In the genomic region with DNA sequence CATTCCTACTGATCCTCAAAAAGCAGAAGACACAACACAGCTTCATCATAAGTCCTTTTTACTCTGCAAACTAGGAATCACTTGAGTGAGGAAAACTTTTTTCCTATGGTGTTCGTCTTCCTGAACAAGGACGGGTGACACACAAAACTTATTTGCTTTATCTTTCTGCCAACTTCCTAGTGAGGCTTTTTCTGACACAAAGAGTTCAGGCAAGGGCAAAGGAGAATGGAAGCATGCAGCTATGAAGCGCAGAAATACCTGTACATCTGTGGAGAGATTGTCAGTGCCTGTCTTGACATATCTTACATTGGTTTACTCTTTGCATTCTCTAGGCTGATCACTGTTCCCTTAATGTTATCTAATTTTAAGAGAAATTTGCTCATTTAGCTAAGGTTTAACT, we compare ENCODE assay signal across 34 cellular contexts.
"Had no signal": no experiment of that assay in that cellular context is flagged by ENCODE, and none has a peak within 500 bp of the region (broad histone marks: within the 10 kb centered on the region; RNA-seq: fewer than 3 reads in every experiment).

No MANE protein-coding gene starts in this region.

- H3K4me3 ChIP-seq: MG63 had no signal

- H3K36me3 ChIP-seq: MG63 had no signal

- H3K27ac ChIP-seq: KMS-11 had no signal

- H3K9ac ChIP-seq: KMS-11 had no signal

- H3K4me2 ChIP-seq: KMS-11 had no signal

- DNase-seq: Karpas-422, Kasumi-1, MG63, MM.1S, MV-4-11, NCI-H1048, NCI-H1092, NCI-H1092 treated with DMSO at 0.1 percent for 48 hours, NCI-H1105, NCI-H1105 treated with DMSO at 0.1 percent for 48 hours, NCI-H1417 treated with DMSO at 0.1 percent for 48 hours, NCI-H1436, NCI-H1436 treated with DMSO at 0.1 percent for 48 hours, NCI-H146, NCI-H1694, NCI-H1694 treated with DMSO at 0.1 percent for 48 hours, NCI-H187, NCI-H187 treated with DMSO at 0.1 percent for 48 hours, NCI-H1930, NCI-H2029, NCI-H2029 treated with DMSO at 0.1 percent for 48 hours, NCI-H2081, NCI-H2081 treated with DMSO at 0.1 percent for 48 hours, NCI-H2107, NCI-H2171, NCI-H2171 treated with DMSO at 0.1 percent for 48 hours, NCI-H2227 treated with DMSO at 0.1 percent for 48 hours, NCI-H226, NCI-H345, NCI-H446, NCI-H446 treated with DMSO at 0.1 percent for 48 hours, NCI-H510A, NCI-H510A treated with DMSO at 0.1 percent for 48 hours had no signal

- H3K27me3 ChIP-seq: MG63 had no signal

- H3K9me3 ChIP-seq: MG63 had no signal
